8 cellular contexts compared by ENCODE assay signal in genomic region chr16:46690281-46691178, GRCh38. TPM values are rescaled to one million over a fixed set of nuclear protein-coding genes. Genes with fewer than 3 reads are reported as not detected.
DNase-seq lines count a peak whose midpoint lies in the region; ATAC-seq and TF ChIP-seq lines count a peak whose summit lies in the region.

No MANE protein-coding gene starts in this region.

- no peak for ATAC-seq in right cardiac atrium

- in situ Hi-C loops in SK-MEL-5 (cut with HindIII; ENCODE audit: low pct_unique_long_range_greater_than_20kb, low sequenced_read_pairs): no loop called here

- H3K9me3 ChIP-seq in right cardiac atrium (ENCODE audit: control insufficient read depth, low read length) (no peaks in the 10 kb centered on the region), smooth muscle cell (replicated peaks; ENCODE audit: low read depth) (no peaks in the 10 kb centered on the region)

- TF ChIP-seq CTCF in smooth muscle cell (IDR thresholded peaks at IDR 0.05; ENCODE audit: borderline replicate concordance, insufficient read depth, poor library complexity, severe bottlenecking): no peak

- peak overlapping the region; percentile 92 for H3K4me2 ChIP-seq in smooth muscle cell

- no peaks in the 10 kb centered on the region for H3K36me3 ChIP-seq in smooth muscle cell (ENCODE audit: low read depth)

- H3K9ac ChIP-seq in smooth muscle cell (ENCODE audit: low read depth): peak overlapping the region; percentile 88

- H3K27me3 ChIP-seq in right cardiac atrium (ENCODE audit: control insufficient read depth, insufficient read depth) (no peaks in the 10 kb centered on the region), smooth muscle cell (ENCODE audit: low read depth) (no peaks in the 10 kb centered on the region)

- H4K20me1 ChIP-seq in smooth muscle cell (ENCODE audit: low read depth): peaks cover 33% of the 10 kb centered on the region

- intact Hi-C loops in right cardiac atrium (cut with DNase I): no loop called here

- H3K79me2 ChIP-seq in smooth muscle cell (ENCODE audit: low read depth): peaks cover 54% of the 10 kb centered on the region

- DNase-seq in DMS53 (lab: John Stamatoyannopoulos, UW): peak; percentile 36
- no peak for DNase-seq in DMS53 treated with DMSO at 0.1 percent for 48 hours (lab: John Stamatoyannopoulos, UW; ENCODE audit: unreplicated experiment)
- DNase-seq in SK-MEL-5 (ENCODE audit: low read depth, low spot score): peak; percentile 44
- no peak for DNase-seq in right cardiac atrium
- DNase-seq in smooth muscle cell (lab: John Stamatoyannopoulos, UW; ENCODE audit: unreplicated experiment): no peak
- DNase-seq in stimulated activated CD4-positive, alpha-beta T cell treated with anti-CD3 and anti-CD28 coated beads, Interleukin-12 subunit alpha, Interleukin-12 subunit beta, amount 100 ng/mL, for 4 hours: no peak
- DNase-seq in NCI-H1092 (lab: John Stamatoyannopoulos, UW): no peak
- no peak for DNase-seq in COLO829 (ENCODE audit: low spot score)

- H3K4me3 ChIP-seq in right cardiac atrium (ENCODE audit: low read length) (peak overlapping the region; percentile 72), smooth muscle cell (peak overlapping the region; percentile 90)

- H3K4me1 ChIP-seq in right cardiac atrium (ENCODE audit: control insufficient read depth, insufficient read depth, low read length): peaks cover 5% of the 10 kb centered on the region
- H3K4me1 ChIP-seq in smooth muscle cell (ENCODE audit: low read depth): peaks cover 27% of the 10 kb centered on the region

- peak overlapping the region; percentile 4 for H3K27ac ChIP-seq in right cardiac atrium (ENCODE audit: low read length)
- peak overlapping the region; percentile 89 for H3K27ac ChIP-seq in smooth muscle cell (ENCODE audit: low read depth)

- H2AFZ ChIP-seq in smooth muscle cell (ENCODE audit: low read depth): peak overlapping the region; percentile 84

- WGBS in right cardiac atrium: 9% methylated on average over 21 of the region's 21 CpGs
- 9% methylated on average over 21 of the region's 21 CpGs for WGBS in smooth muscle cell (ENCODE audit: low lambda C conversion rate)

- H3F3A ChIP-seq in smooth muscle cell (ENCODE audit: low read depth): peaks cover 15% of the 10 kb centered on the region

RNA-seq across cellular contexts. Expression of gene ORC6, which starts 1.1 kb away (rescaled TPM):
- total RNA-seq in SK-MEL-5 (2014; rRNA removed; shearing (Covaris generic)): 24.4 and 26.2 TPM in 2 replicates
- polyA plus RNA-seq in SK-MEL-5 (2015; cell fraction: cytosol; rRNA removed): 22.6 and 28.0 TPM in 2 replicates
- polyA plus RNA-seq in SK-MEL-5 (2015; cell fraction: nucleus; rRNA removed): 35.2 and 53.6 TPM in 2 replicates
- total RNA-seq in right cardiac atrium (1 to 10 TPM; 2.5 to 7.2 (median 4.6) TPM), smooth muscle cell (10.9 and 29.4 TPM in 2 replicates)
- polyA plus RNA-seq in right cardiac atrium (3.1 TPM), smooth muscle cell (15.6 and 22.4 TPM in 2 replicates)

RNA-seq across cellular contexts. Expression of gene VPS35, which starts 1.6 kb away (rescaled TPM):
- 148 and 162 TPM in 2 replicates for total RNA-seq in SK-MEL-5 (2014; rRNA removed; shearing (Covaris generic))
- 76.0 and 98.5 TPM in 2 replicates for polyA plus RNA-seq in SK-MEL-5 (2015; cell fraction: cytosol; rRNA removed)
- polyA plus RNA-seq in SK-MEL-5 (2015; cell fraction: nucleus; rRNA removed): 35.6 and 46.4 TPM in 2 replicates
- total RNA-seq in right cardiac atrium (10 to 100 TPM; 77.5 to 94.2 (median 84.9) TPM), smooth muscle cell (103 and 195 TPM in 2 replicates)
- polyA plus RNA-seq in right cardiac atrium (26.7 TPM), smooth muscle cell (59.5 and 83.6 TPM in 2 replicates)

RNA-seq across cellular contexts. Expression of gene MYLK3, which starts 57.6 kb away (rescaled TPM):
- 0.67 and 1.1 TPM in 2 replicates for total RNA-seq in SK-MEL-5 (2014; rRNA removed; shearing (Covaris generic))
- polyA plus RNA-seq in SK-MEL-5 (2015; cell fraction: cytosol; rRNA removed): 0.10 and 0.14 TPM in 2 replicates
- polyA plus RNA-seq in SK-MEL-5 (2015; cell fraction: nucleus; rRNA removed): 0.17 and 1.5 TPM in 2 replicates
- total RNA-seq in right cardiac atrium: 100 to 1,000 TPM; 285 to 543 (median 321) TPM
- polyA plus RNA-seq in right cardiac atrium: 143 TPM
- 0.13 and 0.22 TPM in 2 replicates for total RNA-seq in smooth muscle cell
- polyA plus RNA-seq in smooth muscle cell: 0.06 and 0.33 TPM in 2 replicates

Comparison
In these comparisons a context has a peak if more than half of its experiments do, and no peak if none do; other contexts are left out.
1. DNase-seq: peak in DMS53 (single experiment) and SK-MEL-5 (single experiment); none in DMS53 treated with DMSO at 0.1 percent for 48 hours (single experiment), right cardiac atrium (0 of 3), smooth muscle cell (single experiment), stimulated activated CD4-positive, alpha-beta T cell treated with anti-CD3 and anti-CD28 coated beads, Interleukin-12 subunit alpha, Interleukin-12 subunit beta, amount 100 ng/mL, for 4 hours (single experiment), NCI-H1092 (single experiment) and COLO829 (single experiment).
2. RNA of gene MYLK3, which starts 57.6 kb away (total RNA-seq): 285 to 543 TPM in right cardiac atrium; 0.67 to 1.1 TPM in SK-MEL-5 and 0.13 to 0.22 TPM in smooth muscle cell; every median in the first group is over 100 times any median in the second.